In the genomic region with DNA sequence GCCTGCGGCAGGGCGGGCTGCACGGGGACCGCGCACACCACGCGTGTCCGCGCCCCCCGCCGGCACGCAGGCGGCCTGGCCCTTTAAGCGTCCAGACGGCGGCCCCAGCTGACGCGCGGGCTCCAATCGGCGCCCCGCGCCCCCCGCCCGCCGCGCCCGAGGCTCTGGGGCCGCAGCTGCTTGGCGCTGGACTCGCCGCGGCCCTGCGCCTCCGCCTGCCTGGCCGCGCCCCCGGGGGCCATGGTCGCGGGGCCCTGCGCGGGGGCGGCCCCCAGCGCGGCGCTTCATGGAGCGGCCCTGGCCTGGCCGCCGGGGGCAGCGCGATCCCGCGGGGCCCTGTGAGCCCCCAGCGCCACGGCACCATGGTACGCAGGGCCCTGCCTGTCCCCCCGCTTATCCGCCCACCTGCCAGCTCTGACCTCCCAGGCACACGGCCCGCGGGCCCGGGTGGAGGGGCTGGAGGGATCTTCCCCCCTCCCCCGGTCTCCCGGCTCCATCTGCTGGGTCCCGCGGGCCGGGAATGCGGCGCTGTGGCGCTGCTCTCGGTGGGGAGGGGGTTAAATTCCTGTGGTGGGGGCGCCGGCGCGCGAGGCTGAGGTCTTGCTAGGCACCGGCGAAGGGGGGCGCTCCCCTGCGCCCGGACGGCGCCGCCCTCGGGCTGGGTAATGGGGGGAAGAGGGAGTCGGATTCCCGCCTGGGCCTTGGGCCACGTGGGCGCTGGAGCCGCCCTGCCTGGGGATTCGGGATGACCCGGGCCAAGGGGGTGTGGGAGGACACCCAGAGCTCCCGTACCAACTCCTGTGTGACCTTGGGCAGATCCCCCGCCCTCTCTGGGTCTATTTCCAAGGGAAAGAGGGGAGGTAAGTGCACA, we compare ENCODE assay signal across 8 cellular contexts. TPM values are rescaled to one million over a fixed set of nuclear protein-coding genes. Genes with fewer than 3 reads are reported as not detected.
A peak's percentile ranks its signal among the peaks of the same experiment; 100 is the strongest.
DNase-seq lines count a peak whose midpoint lies in the region; ATAC-seq and TF ChIP-seq lines count a peak whose summit lies in the region.

No MANE protein-coding gene starts in this region.

- H3K27me3 ChIP-seq in endocrine pancreas (ENCODE audit: control insufficient read depth, insufficient read depth, low read length), result no peaks in the 10 kb centered on the region
- no peaks in the 10 kb centered on the region for H3K27me3 ChIP-seq in lower lobe of right lung (ENCODE audit: low read depth)

- H3K27ac ChIP-seq in SK-N-MC, result no peak overlapping the region
- H3K27ac ChIP-seq in lower lobe of right lung, result peak overlapping the region; percentile 85

- H3K4me1 ChIP-seq in endocrine pancreas (ENCODE audit: control insufficient read depth, insufficient read depth, low read length) (peaks cover 3% of the 10 kb centered on the region), lower lobe of right lung (peaks cover 43% of the 10 kb centered on the region)

- TF ChIP-seq POLR2A in GM19099 (IDR thresholded peaks at IDR 0.05; ENCODE audit: extremely low read depth, insufficient read length, low read depth), result peak; percentile 35

- intact Hi-C loops in lower lobe of right lung (cut with DNase I), result no loop called here

- H3K9ac ChIP-seq in SK-N-MC (ENCODE audit: insufficient read length), result peak overlapping the region; percentile 64
- peak overlapping the region; percentile 65 for H3K9ac ChIP-seq in endocrine pancreas (ENCODE audit: control insufficient read depth, insufficient read depth, low read length)

- DNase-seq in AML-193 (lab: John Stamatoyannopoulos, UW) (peak; percentile 41 to 50), SK-N-MC (ENCODE audit: low read depth, low spot score) (no peak), lower lobe of right lung (no peak), superior temporal gyrus (ENCODE audit: extremely low spot score) (peak; percentile 77)

- peak overlapping the region; percentile 74 for H3K4me3 ChIP-seq in SK-N-MC
- H3K4me3 ChIP-seq in endocrine pancreas (ENCODE audit: control insufficient read depth, insufficient read depth, low read length), result no peak overlapping the region
- H3K4me3 ChIP-seq in lower lobe of right lung, result peak overlapping the region; percentile 93

- peak; percentile 15 for TF ChIP-seq CTCF in lower lobe of right lung (IDR thresholded peaks at IDR 0.05)

- H3K36me3 ChIP-seq in SK-N-MC (ENCODE audit: insufficient read depth, low read length) (no peaks in the 10 kb centered on the region), endocrine pancreas (ENCODE audit: control insufficient read depth, insufficient read depth, low read length) (no peaks in the 10 kb centered on the region), lower lobe of right lung (peaks cover 18% of the 10 kb centered on the region)

- H3K9me3 ChIP-seq in SK-N-MC (ENCODE audit: low read depth, low read length) (no peaks in the 10 kb centered on the region), endocrine pancreas (ENCODE audit: control insufficient read depth, low read length) (no peaks in the 10 kb centered on the region), lower lobe of right lung (no peaks in the 10 kb centered on the region)

- peak; percentile 52 to 69 for ATAC-seq in lower lobe of right lung
- no peak for ATAC-seq in GM19455 (IDR thresholded peaks at IDR 0.05; ENCODE audit: unreplicated experiment)
- no peak for ATAC-seq in GM18520 (IDR thresholded peaks at IDR 0.05; ENCODE audit: unreplicated experiment)

RNA-seq across cellular contexts. Expression of a gene that starts 1.1 kb away (rescaled TPM):
- 20.0 TPM for total RNA-seq in lower lobe of right lung

RNA-seq across cellular contexts. Expression of a gene that starts 30.8 kb away (rescaled TPM):
- total RNA-seq in lower lobe of right lung, result not detected

RNA-seq across cellular contexts. Expression of a gene that starts 48.0 kb away (rescaled TPM):
- 1.0 TPM for total RNA-seq in lower lobe of right lung

RNA-seq across cellular contexts. Expression of a gene that starts 54.1 kb away (rescaled TPM):
- total RNA-seq in lower lobe of right lung, result 87.3 TPM

Comparison
In these comparisons a context has a peak if more than half of its experiments do, and no peak if none do; other contexts are left out.
1. DNase-seq: peak in AML-193 (2 of 2) and superior temporal gyrus (single experiment); none in SK-N-MC (single experiment) and lower lobe of right lung (single experiment).
2. ATAC-seq: peak in lower lobe of right lung (2 of 2); none in GM19455 (single experiment) and GM18520 (single experiment).